ENCODE assay signal across 8 cellular contexts in the genomic region with DNA sequence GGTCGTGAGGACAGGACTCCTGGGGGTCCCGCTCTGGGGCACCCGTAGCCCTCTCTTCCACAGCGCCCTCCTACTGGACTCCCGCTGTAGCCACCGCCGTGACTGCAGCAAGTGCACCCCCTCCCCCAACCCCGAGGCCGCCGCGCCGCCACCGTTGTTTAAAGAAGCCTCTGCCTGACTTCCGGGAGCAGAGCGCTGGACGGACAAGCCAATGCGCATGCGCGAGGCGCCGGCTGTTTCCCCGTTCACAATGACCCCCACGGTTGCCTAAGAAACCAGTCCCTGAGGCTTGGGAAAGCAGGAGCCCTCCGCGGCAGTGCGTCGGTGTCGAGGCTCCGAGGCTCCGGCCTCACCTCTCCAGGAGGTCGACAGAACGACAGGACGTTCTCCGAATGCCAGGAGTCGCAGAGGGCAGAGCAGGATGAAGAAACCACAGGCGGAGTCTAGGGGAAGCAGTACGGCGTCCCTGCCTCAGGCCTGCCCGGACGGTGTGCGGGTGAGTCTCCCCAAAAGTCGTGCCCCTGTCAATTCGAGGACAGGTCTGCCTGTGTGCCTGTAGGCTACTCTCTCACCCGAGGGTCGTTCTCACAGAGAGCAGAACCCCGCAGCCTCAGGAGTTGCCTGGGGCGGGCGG.
A peak's percentile ranks its signal among the peaks of the same experiment; 100 is the strongest.
DNase-seq lines count a peak whose midpoint lies in the region; ATAC-seq and TF ChIP-seq lines count a peak whose summit lies in the region.

No MANE protein-coding gene starts in this region.

- no peak overlapping the region for H3K27ac ChIP-seq in aorta (ENCODE audit: low read depth in 1 of 2, low read length in 2 of 2)

- 21 to 28% methylated on average over 43 to 48 of the region's 48 CpGs for WGBS in aorta, 2 donors

- peak; percentile 29 for DNase-seq in GM06990 (ENCODE audit: extremely low read depth, insufficient read length)
- peak; percentile 3 to 11 (median 7) for DNase-seq in activated CD8-positive, alpha-beta memory T cell treated with anti-CD3 and anti-CD28 coated beads for 48 hours (ENCODE audit: low read depth in 2 of 3, low spot score in 2 of 3)
- peak; percentile 5 for DNase-seq in fibroblast of the conjunctiva (ENCODE audit: low read depth)
- no peak for DNase-seq in sciatic nerve (ENCODE audit: low spot score)
- DNase-seq in aorta: peak; percentile 58 to 83
- no peak for DNase-seq in kidney glomerular epithelial cell (lab: John Stamatoyannopoulos, UW)

- ATAC-seq in sciatic nerve: peak; percentile 78
- ATAC-seq in aorta (ENCODE audit: low FRiP score): peak; percentile 63
- no peak for ATAC-seq in HG02763 (IDR thresholded peaks at IDR 0.05; ENCODE audit: unreplicated experiment)
- no peak for ATAC-seq in HG03280 (IDR thresholded peaks at IDR 0.05; ENCODE audit: unreplicated experiment)

- intact Hi-C loops in sciatic nerve (cut with DNase I) (no loop called here), aorta (cut with DNase I) (no loop called here)

- H3K4me1 ChIP-seq in aorta (ENCODE audit: control insufficient read depth in 1 of 2, insufficient read depth in 2 of 2, low read length in 2 of 2): no peaks in the 10 kb centered on the region

- H3K27me3 ChIP-seq in GM06990 (replicated peaks; ENCODE audit: control insufficient read depth, insufficient read depth, low read length): no peaks in the 10 kb centered on the region
- no peaks in the 10 kb centered on the region for H3K27me3 ChIP-seq in aorta (ENCODE audit: control insufficient read depth in 1 of 2, insufficient read depth in 2 of 2, low read length in 1 of 2)

- TF ChIP-seq CTCF in GM06990 (IDR thresholded peaks at IDR 0.05; ENCODE audit: insufficient read depth, low read length, poor library complexity, severe bottlenecking): no peak

- H3K36me3 ChIP-seq in GM06990 (ENCODE audit: control insufficient read depth, insufficient read depth, low read length) (no peaks in the 10 kb centered on the region; the same call in 1 of the 2 replicates), aorta (ENCODE audit: control insufficient read depth in 1 of 2, insufficient read depth in 2 of 2, low read length in 1 of 2) (no peaks in the 10 kb centered on the region)

- peaks cover 17% of the 10 kb centered on the region for H3K9me3 ChIP-seq in aorta (ENCODE audit: control insufficient read depth, low read length)

- H3K4me3 ChIP-seq in GM06990 (replicated peaks; ENCODE audit: low read depth, low read length): no peak overlapping the region
- peak overlapping the region in 1 of 2 donors; percentile 5 for H3K4me3 ChIP-seq in aorta (ENCODE audit: low read length in 2 of 2)

Comparison
In these comparisons a context has a peak if more than half of its experiments do, and no peak if none do; other contexts are left out.
1. DNase-seq: peak in GM06990 (single experiment), activated CD8-positive, alpha-beta memory T cell treated with anti-CD3 and anti-CD28 coated beads for 48 hours (3 of 3), fibroblast of the conjunctiva (single experiment) and aorta (2 of 2); none in sciatic nerve (single experiment) and kidney glomerular epithelial cell (single experiment).
2. ATAC-seq: peak in sciatic nerve (single experiment) and aorta (single experiment); none in HG02763 (single experiment) and HG03280 (single experiment).